10 cellular contexts compared by ENCODE assay signal in genomic region chr12:96242597-96242996, GRCh38. TPM values are rescaled to one million over a fixed set of nuclear protein-coding genes. Genes with fewer than 3 reads are reported as not detected.
DNase-seq lines count a peak whose midpoint lies in the region; ATAC-seq, FAIRE-seq and TF ChIP-seq lines count a peak whose summit lies in the region.
"Had no signal": no experiment of that assay in that cellular context is flagged by ENCODE, and none has a peak within 500 bp of the region (broad histone marks: within the 10 kb centered on the region; RNA-seq: fewer than 3 reads in every experiment).

No MANE protein-coding gene starts in this region.

- H3K4me3 Mint-ChIP-seq in activated naive CD4-positive, alpha-beta T cell treated with anti-CD3 and anti-CD28 coated beads, Interleukin-2, amount 10 ng/mL, durations not matched to agents 7 days and 5 days = no peak overlapping the region
- H3K4me3 Mint-ChIP-seq in astrocyte (ENCODE audit: unreplicated experiment) = no peak overlapping the region
- H3K4me3 Mint-ChIP-seq: H9 had no signal

- peak; percentile 8 for DNase-seq in activated naive CD4-positive, alpha-beta T cell treated with anti-CD3 and anti-CD28 coated beads, Interleukin-2, amount 10 ng/mL, durations not matched to agents 7 days and 5 days
- no peak for DNase-seq in activated naive CD4-positive, alpha-beta T cell treated with Interleukin-2 at 50 U/mL for 16 hours
- DNase-seq in astrocyte (ENCODE audit: low read depth) = no peak
- DNase-seq in lower lobe of right lung = peak; percentile 65
- DNase-seq in amniotic stem cell (lab: John Stamatoyannopoulos, UW) = no peak
- no peak for DNase-seq in ecto neural progenitor cell (ENCODE audit: low spot score)
- DNase-seq: H9, NCI-H524 had no signal

- peaks cover 85% of the 10 kb centered on the region for H4K20me1 ChIP-seq in astrocyte (ENCODE audit: insufficient read depth, low read length)

- H3K36me3 ChIP-seq in astrocyte (ENCODE audit: insufficient read depth, low read length) = peaks cover 8% of the 10 kb centered on the region
- peaks cover 15% of the 10 kb centered on the region for H3K36me3 ChIP-seq in lower lobe of right lung
- H3K36me3 ChIP-seq in subcutaneous abdominal adipose tissue (ENCODE audit: control insufficient read depth in 5 of 5, insufficient read depth in 5 of 5, low read length in 5 of 5) = peaks cover 0 to 16% (median 12%) of the 10 kb centered on the region in 5 donors

- no peak overlapping the region for H2AFZ ChIP-seq in astrocyte (ENCODE audit: low read depth, low read length)

- peaks cover 32% of the 10 kb centered on the region for H3K36me3 Mint-ChIP-seq in activated naive CD4-positive, alpha-beta T cell treated with anti-CD3 and anti-CD28 coated beads, Interleukin-2, amount 10 ng/mL, durations not matched to agents 7 days and 5 days
- H3K36me3 Mint-ChIP-seq in astrocyte (ENCODE audit: low read depth, unreplicated experiment) = peaks cover 15% of the 10 kb centered on the region

- CTCF ChIA-PET in activated naive CD4-positive, alpha-beta T cell treated with anti-CD3 and anti-CD28 coated beads, Interleukin-2, amount 10 ng/mL, durations not matched to agents 7 days and 5 days (lab: Charles Lee) = interaction anchor here (1.2 kb wide), 1 partner anchor 180 kb away, joined by 4 read pairs; no protein-coding TSS in a partner anchor

- FAIRE-seq in astrocyte (lab: Jason Lieb, UNC) = no peak

- TF ChIP-seq CTCF in astrocyte (IDR thresholded peaks at IDR 0.05; ENCODE audit: insufficient read depth, low read depth, low read length) (no peak), lower lobe of right lung (IDR thresholded peaks at IDR 0.05) (no peak)

- ATAC-seq in lower lobe of right lung = peak; percentile 7 to 74
- no peak for ATAC-seq in HG02981 (IDR thresholded peaks at IDR 0.05; ENCODE audit: unreplicated experiment)

- no peaks in the 10 kb centered on the region for H3K27me3 Mint-ChIP-seq in activated naive CD4-positive, alpha-beta T cell treated with anti-CD3 and anti-CD28 coated beads, Interleukin-2, amount 10 ng/mL, durations not matched to agents 7 days and 5 days
- no peaks in the 10 kb centered on the region for H3K27me3 Mint-ChIP-seq in astrocyte (ENCODE audit: low read depth, unreplicated experiment)

- no peak overlapping the region for H3K27ac Mint-ChIP-seq in activated naive CD4-positive, alpha-beta T cell treated with anti-CD3 and anti-CD28 coated beads, Interleukin-2, amount 10 ng/mL, durations not matched to agents 7 days and 5 days
- H3K27ac Mint-ChIP-seq in astrocyte (ENCODE audit: unreplicated experiment) = no peak overlapping the region

- H3K4me1 ChIP-seq in astrocyte (ENCODE audit: insufficient read depth, low read length) (peaks cover 24% of the 10 kb centered on the region), lower lobe of right lung (peaks cover 54% of the 10 kb centered on the region), subcutaneous abdominal adipose tissue (ENCODE audit: control insufficient read depth in 5 of 5, insufficient read depth in 5 of 5, low read length in 5 of 5) (peaks cover 8 to 62% (median 42%) of the 10 kb centered on the region in 5 donors)

- H3K4me3 ChIP-seq in astrocyte (ENCODE audit: insufficient read depth, low read depth, low read length) (no peak overlapping the region), lower lobe of right lung (no peak overlapping the region), subcutaneous abdominal adipose tissue (ENCODE audit: low read depth in 1 of 5, low read length in 5 of 5) (no peak overlapping the region)

- H3K4me1 Mint-ChIP-seq in activated naive CD4-positive, alpha-beta T cell treated with anti-CD3 and anti-CD28 coated beads, Interleukin-2, amount 10 ng/mL, durations not matched to agents 7 days and 5 days = peaks cover 43% of the 10 kb centered on the region
- peaks cover 34% of the 10 kb centered on the region for H3K4me1 Mint-ChIP-seq in astrocyte (ENCODE audit: low read depth, unreplicated experiment)

- peaks cover 94% of the 10 kb centered on the region for H3K79me2 ChIP-seq in astrocyte (ENCODE audit: insufficient read depth, low read length)

- H3K9ac ChIP-seq in astrocyte (ENCODE audit: low read length) (no peak overlapping the region), subcutaneous abdominal adipose tissue (ENCODE audit: low read length in 5 of 5) (no peak overlapping the region)

- H3K9me3 ChIP-seq in astrocyte (ENCODE audit: insufficient read depth, low read depth, low read length) (no peaks in the 10 kb centered on the region), lower lobe of right lung (no peaks in the 10 kb centered on the region), subcutaneous abdominal adipose tissue (ENCODE audit: control insufficient read depth in 5 of 5, low read length in 5 of 5) (no peaks in the 10 kb centered on the region)

- H3K9me3 Mint-ChIP-seq in activated naive CD4-positive, alpha-beta T cell treated with anti-CD3 and anti-CD28 coated beads, Interleukin-2, amount 10 ng/mL, durations not matched to agents 7 days and 5 days = no peaks in the 10 kb centered on the region
- H3K9me3 Mint-ChIP-seq in astrocyte (ENCODE audit: unreplicated experiment) = no peaks in the 10 kb centered on the region
- H3K9me3 Mint-ChIP-seq: H9 had no signal

- H3K27me3 ChIP-seq in astrocyte (ENCODE audit: insufficient read depth, low read length) = no peaks in the 10 kb centered on the region
- H3K27me3 ChIP-seq in lower lobe of right lung (ENCODE audit: low read depth) = no peaks in the 10 kb centered on the region
- peaks cover 0 to 14% (median 4%) of the 10 kb centered on the region in 5 donors for H3K27me3 ChIP-seq in subcutaneous abdominal adipose tissue (ENCODE audit: control insufficient read depth in 5 of 5, insufficient read depth in 4 of 5, low read length in 5 of 5)

- intact Hi-C loops in lower lobe of right lung (cut with DNase I) = no loop called here

- peak overlapping the region; percentile 48 for H3K27ac ChIP-seq in astrocyte (ENCODE audit: low read depth, low read length)
- peak overlapping the region; percentile 80 for H3K27ac ChIP-seq in lower lobe of right lung
- peak overlapping the region; percentile 76 for H3K27ac ChIP-seq in subcutaneous abdominal adipose tissue (ENCODE audit: low read depth, low read length)

- H3K4me2 ChIP-seq in astrocyte (ENCODE audit: low read length) = no peak overlapping the region

RNA-seq across cellular contexts. Expression of gene ELK3, which starts 48.4 kb away (rescaled TPM):
- total RNA-seq in astrocyte (54.8 and 62.7 TPM in 2 replicates), lower lobe of right lung (29.1 TPM)

Comparison
In these comparisons a context has a peak if more than half of its experiments do, and no peak if none do; other contexts are left out.
1. DNase-seq: peak in activated naive CD4-positive, alpha-beta T cell treated with anti-CD3 and anti-CD28 coated beads, Interleukin-2, amount 10 ng/mL, durations not matched to agents 7 days and 5 days (single experiment) and lower lobe of right lung (single experiment); none in activated naive CD4-positive, alpha-beta T cell treated with Interleukin-2 at 50 U/mL for 16 hours (single experiment), astrocyte (single experiment), amniotic stem cell (single experiment) and ecto neural progenitor cell (single experiment).
2. Peak in every context shown above with its lines, with median percentiles within 50 percentile points of each other: H3K27ac ChIP-seq.